Comparison of ENCODE assay signal across 8 cellular contexts in genomic region chr1:27603962-27604578, GRCh38. TPM values are rescaled to one million over a fixed set of nuclear protein-coding genes. Genes with fewer than 3 reads are reported as not detected.
DNase-seq lines count a peak whose midpoint lies in the region; ATAC-seq and TF ChIP-seq lines count a peak whose summit lies in the region.

A gene with protein sequence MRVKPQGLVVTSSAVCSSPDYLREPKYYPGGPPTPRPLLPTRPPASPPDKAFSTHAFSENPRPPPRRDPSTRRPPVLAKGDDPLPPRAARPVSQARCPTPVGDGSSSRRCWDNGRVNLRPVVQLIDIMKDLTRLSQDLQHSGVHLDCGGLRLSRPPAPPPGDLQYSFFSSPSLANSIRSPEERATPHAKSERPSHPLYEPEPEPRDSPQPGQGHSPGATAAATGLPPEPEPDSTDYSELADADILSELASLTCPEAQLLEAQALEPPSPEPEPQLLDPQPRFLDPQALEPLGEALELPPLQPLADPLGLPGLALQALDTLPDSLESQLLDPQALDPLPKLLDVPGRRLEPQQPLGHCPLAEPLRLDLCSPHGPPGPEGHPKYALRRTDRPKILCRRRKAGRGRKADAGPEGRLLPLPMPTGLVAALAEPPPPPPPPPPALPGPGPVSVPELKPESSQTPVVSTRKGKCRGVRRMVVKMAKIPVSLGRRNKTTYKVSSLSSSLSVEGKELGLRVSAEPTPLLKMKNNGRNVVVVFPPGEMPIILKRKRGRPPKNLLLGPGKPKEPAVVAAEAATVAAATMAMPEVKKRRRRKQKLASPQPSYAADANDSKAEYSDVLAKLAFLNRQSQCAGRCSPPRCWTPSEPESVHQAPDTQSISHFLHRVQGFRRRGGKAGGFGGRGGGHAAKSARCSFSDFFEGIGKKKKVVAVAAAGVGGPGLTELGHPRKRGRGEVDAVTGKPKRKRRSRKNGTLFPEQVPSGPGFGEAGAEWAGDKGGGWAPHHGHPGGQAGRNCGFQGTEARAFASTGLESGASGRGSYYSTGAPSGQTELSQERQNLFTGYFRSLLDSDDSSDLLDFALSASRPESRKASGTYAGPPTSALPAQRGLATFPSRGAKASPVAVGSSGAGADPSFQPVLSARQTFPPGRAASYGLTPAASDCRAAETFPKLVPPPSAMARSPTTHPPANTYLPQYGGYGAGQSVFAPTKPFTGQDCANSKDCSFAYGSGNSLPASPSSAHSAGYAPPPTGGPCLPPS (N-terminal part only) (minus strand): TSS chr1:27604144. CDS start chr1:27552115, 52,029 bp downstream.

- H3K4me3 Mint-ChIP-seq in chondrocyte (ENCODE audit: unreplicated experiment) = peak within 1 kb of the TSS; percentile 95

- peak within 1 kb of the TSS; percentile 96 for H3K27ac Mint-ChIP-seq in chondrocyte (ENCODE audit: unreplicated experiment)

- no peaks in the 10 kb centered on the region for H3K36me3 Mint-ChIP-seq in chondrocyte (ENCODE audit: low read depth)

- peaks cover 21% of the 10 kb centered on the region for H3K4me1 Mint-ChIP-seq in chondrocyte (ENCODE audit: low read depth)

- DNase-seq in NCI-H526 (lab: John Stamatoyannopoulos, UW) (peak; percentile 79 to 95), chondrocyte (ENCODE audit: low spot score) (no peak), kidney tubule cell (ENCODE audit: low spot score) (peak; percentile 90)
- DNase-seq in activated CD4-positive, alpha-beta T cell treated with anti-CD3 and anti-CD28 coated beads for 4 hours = peak; percentile 87 to 89
- peak; percentile 94 for DNase-seq in stimulated activated CD4-positive, alpha-beta T cell treated with anti-CD3 and anti-CD28 coated beads, Interleukin-15, amount 100 ng/mL, for 24 hours

- peak; percentile 83 for TF ChIP-seq POLR2A in GM15510 (IDR thresholded peaks at IDR 0.05; ENCODE audit: borderline replicate concordance, extremely low read depth, insufficient read length)

- ATAC-seq in HG03196 (IDR thresholded peaks at IDR 0.05; ENCODE audit: unreplicated experiment) (peak; percentile 44), GM19395 (IDR thresholded peaks at IDR 0.05; ENCODE audit: unreplicated experiment) (no peak)

- no peaks in the 10 kb centered on the region for H3K9me3 Mint-ChIP-seq in chondrocyte (ENCODE audit: low read depth)

- H3K27me3 Mint-ChIP-seq in chondrocyte (ENCODE audit: low read depth) = no peaks in the 10 kb centered on the region

- peak; percentile 35 for TF ChIP-seq CTCF in chondrocyte (IDR thresholded peaks at IDR 0.05)

RNA-seq across cellular contexts. Expression of the gene that starts here (rescaled TPM):
- 61.6 to 86.7 TPM (median 61.8 TPM) in 3 replicates for total RNA-seq in chondrocyte
